ENCODE assay signal across 8 cellular contexts in the genomic region with DNA sequence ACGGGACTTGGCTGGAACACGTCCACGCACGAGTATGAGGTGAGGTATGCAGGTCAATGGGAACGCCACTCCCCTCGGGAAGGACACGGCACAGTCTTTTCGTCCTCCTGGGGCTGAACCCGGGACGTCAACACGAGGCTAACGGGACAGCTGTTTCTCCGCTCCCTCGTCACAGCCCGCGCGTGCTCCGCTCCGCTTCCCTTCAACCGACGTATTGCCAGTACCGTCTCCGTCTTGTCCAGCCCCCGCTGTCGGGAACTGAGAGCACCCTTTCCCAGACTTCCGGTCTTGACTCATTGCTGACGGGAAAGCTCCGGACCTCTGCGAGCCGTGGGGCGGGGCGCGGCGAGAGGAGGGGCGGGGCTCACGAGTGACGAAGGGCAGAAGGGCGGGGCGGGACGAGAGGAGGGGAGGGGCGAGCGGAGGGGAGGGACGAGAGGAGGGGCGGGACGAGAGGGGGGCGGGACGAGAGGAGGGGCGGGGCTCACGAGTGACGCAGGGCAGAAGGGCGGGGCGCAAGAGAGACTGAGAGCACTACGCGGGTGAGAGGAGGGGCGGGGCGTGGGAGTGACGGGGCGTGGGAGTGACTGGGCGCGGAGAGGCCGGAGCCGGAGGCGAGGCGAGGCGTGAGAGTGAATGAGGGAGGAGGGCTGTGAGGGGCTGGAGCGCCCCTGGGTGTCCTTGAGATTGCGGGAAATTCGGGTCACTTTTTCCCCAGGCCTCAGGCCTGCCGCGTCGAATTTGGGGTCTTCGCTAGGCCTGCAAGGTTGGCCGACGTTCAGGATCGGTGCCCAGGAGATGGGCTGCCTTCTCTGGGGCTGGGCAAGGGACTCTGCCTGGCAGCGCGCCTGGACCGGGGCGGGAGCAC. TPM values are rescaled to one million over a fixed set of nuclear protein-coding genes. Genes with fewer than 3 reads are reported as not detected.
A peak's percentile ranks its signal among the peaks of the same experiment; 100 is the strongest.
DNase-seq lines count a peak whose midpoint lies in the region; ATAC-seq and TF ChIP-seq lines count a peak whose summit lies in the region.

No MANE protein-coding gene starts in this region.

- H3K27ac ChIP-seq in epithelial cell of prostate = peak overlapping the region; percentile 83

- DNase-seq in DMS153 treated with DMSO at 0.1 percent for 48 hours (lab: John Stamatoyannopoulos, UW; ENCODE audit: unreplicated experiment) (peak; percentile 99), OCI-M1 (lab: John Stamatoyannopoulos, UW) (peak; percentile 97), activated T-cell treated with anti-CD3 and anti-CD28 coated beads for 4 hours (peak; percentile 96), epithelial cell of prostate (ENCODE audit: low read depth, low spot score) (peak; percentile 85), mucosa of gallbladder (ENCODE audit: low spot score) (peak; percentile 96)
- peak; percentile 92 to 93 for DNase-seq in stimulated activated CD8-positive, alpha-beta memory T cell treated with anti-CD3 and anti-CD28 coated beads, Interleukin-4, amount 100 ng/mL, for 1 hour (ENCODE audit: low read depth in 2 of 2, low spot score in 1 of 2)

- TF ChIP-seq RAD21 in Ishikawa (IDR thresholded peaks at IDR 0.05; ENCODE audit: low read depth) = no peak

- peak; percentile 75 for ATAC-seq in GM21619 (IDR thresholded peaks at IDR 0.05; ENCODE audit: unreplicated experiment)

- TF ChIP-seq EP300 in Ishikawa (IDR thresholded peaks at IDR 0.05; ENCODE audit: borderline replicate concordance) = no peak

TF ChIP-seq in Ishikawa, 13 proteins besides CTCF, POLR2A, EP300 and RAD21:
- TF ChIP-seq NFIC (IDR thresholded peaks at IDR 0.05) = 0 out of 2 replicates have a peak, but pooled peaks have one; percentile 6
- no peak for TF ChIP-seq REST (IDR thresholded peaks at IDR 0.05; ENCODE audit: low read depth)
- TF ChIP-seq YY1 (IDR thresholded peaks at IDR 0.05; ENCODE audit: low read depth) = no peak
- TF ChIP-seq TCF12 (IDR thresholded peaks at IDR 0.05; ENCODE audit: low read depth) = no peak
- TF ChIP-seq CREB1 (IDR thresholded peaks at IDR 0.05; ENCODE audit: low read depth) = peak; percentile 78
- peak; percentile 31; the same call in 1 of the 2 replicates for TF ChIP-seq USF1 (IDR thresholded peaks at IDR 0.05)
- TF ChIP-seq, protein P1, sequence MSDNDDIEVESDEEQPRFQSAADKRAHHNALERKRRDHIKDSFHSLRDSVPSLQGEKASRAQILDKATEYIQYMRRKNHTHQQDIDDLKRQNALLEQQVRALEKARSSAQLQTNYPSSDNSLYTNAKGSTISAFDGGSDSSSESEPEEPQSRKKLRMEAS (IDR thresholded peaks at IDR 0.05) = peak; percentile 94
- no peak for TF ChIP-seq FOXM1 (IDR thresholded peaks at IDR 0.05; ENCODE audit: borderline replicate concordance, low read depth)
- TF ChIP-seq CEBPB (IDR thresholded peaks at IDR 0.05) = no peak
- peak; percentile 85 for TF ChIP-seq ZBTB7A (IDR thresholded peaks at IDR 0.05; ENCODE audit: low read depth)
- TF ChIP-seq TAF1 (IDR thresholded peaks at IDR 0.05; ENCODE audit: low read depth) = peak; percentile 48; the same call in 1 of the 2 replicates
- TF ChIP-seq TEAD4 (IDR thresholded peaks at IDR 0.05) = peak; percentile 26; the same call in 1 of the 2 replicates
- TF ChIP-seq EGR1 (IDR thresholded peaks at IDR 0.05) = peak; percentile 70
TF ChIP-seq in Ishikawa: peak in this region for 8.

RNA-seq across cellular contexts. Expression of gene CFAP126, which starts 22.2 kb away (rescaled TPM):
- total RNA-seq in mucosa of gallbladder = not detected

Comparison
In these comparisons a context has a peak if more than half of its experiments do, and no peak if none do; other contexts are left out.
1. Peak in every context shown above with its lines: DNase-seq, ATAC-seq and H3K27ac ChIP-seq.